Comparison of ENCODE assay signal across 18 cellular contexts in genomic region chr12:110168732-110169455, GRCh38. TPM values are rescaled to one million over a fixed set of nuclear protein-coding genes. Genes with fewer than 3 reads are reported as not detected.
DNase-seq lines count a peak whose midpoint lies in the region; ATAC-seq, FAIRE-seq and TF ChIP-seq lines count a peak whose summit lies in the region.
"Had no signal": no experiment of that assay in that cellular context is flagged by ENCODE, and none has a peak within 500 bp of the region (broad histone marks: within the 10 kb centered on the region; RNA-seq: fewer than 3 reads in every experiment).

No MANE protein-coding gene starts in this region.

- H3K36me3 ChIP-seq in HepG2 (replicated peaks in 1 of 2; ENCODE audit: control insufficient read depth in 1 of 2, insufficient read depth in 2 of 2, low read length in 2 of 2) (peaks cover 0 to 4% of the 10 kb centered on the region in 2 experiments; a peak in 1 of 5 replicates), right lobe of liver (no peaks in the 10 kb centered on the region), esophagus squamous epithelium (peaks cover 0 to 4% (median 0%) of the 10 kb centered on the region in 3 donors)

- H3K4me1 ChIP-seq in HepG2 (ENCODE audit: insufficient read depth, low read length) (no peaks in the 10 kb centered on the region), right lobe of liver (no peaks in the 10 kb centered on the region), esophagus squamous epithelium (peaks cover 0 to 7% (median 0%) of the 10 kb centered on the region in 3 donors)

- H2AFZ ChIP-seq in HepG2 (ENCODE audit: low read length): no peak overlapping the region

- H3K9me3 Mint-ChIP-seq in WTC11: peaks cover 5% of the 10 kb centered on the region
- H3K9me3 Mint-ChIP-seq in progenitor cell of endocrine pancreas (ENCODE audit: low read depth): peaks cover 4% of the 10 kb centered on the region
- H3K9me3 Mint-ChIP-seq: CD4-positive, alpha-beta T cell had no signal

- no peak overlapping the region for H3K9ac ChIP-seq in HepG2 (ENCODE audit: insufficient read depth, low read depth, low read length)

- TF ChIP-seq CTCF in HepG2 (CRISPR knock-in tag; IDR thresholded peaks at IDR 0.05): no peak
- no peak for TF ChIP-seq CTCF in right lobe of liver (IDR thresholded peaks at IDR 0.05)
- no peak for TF ChIP-seq CTCF in WTC11 (IDR thresholded peaks at IDR 0.05)
- TF ChIP-seq CTCF in progenitor cell of endocrine pancreas (IDR thresholded peaks at IDR 0.05; ENCODE audit: unreplicated experiment): no peak
- no peak for TF ChIP-seq CTCF in esophagus squamous epithelium (IDR thresholded peaks at IDR 0.05)

- H3K4me3 ChIP-seq in HepG2 (replicated peaks in 1 of 3; ENCODE audit: insufficient read depth in 1 of 3, low read depth in 2 of 3, low read length in 3 of 3): no peak overlapping the region
- no peak overlapping the region for H3K4me3 ChIP-seq in right lobe of liver
- no peak overlapping the region for H3K4me3 ChIP-seq in esophagus squamous epithelium

- TF ChIP-seq POLR2A in HepG2 (IDR thresholded peaks at IDR 0.05; ENCODE audit: insufficient read depth in 1 of 2, low read depth in 2 of 2, low read length in 2 of 2) (no peak), right lobe of liver (IDR thresholded peaks at IDR 0.05) (no peak), esophagus squamous epithelium (IDR thresholded peaks at IDR 0.05) (no peak)

- no peak for FAIRE-seq in HepG2 (lab: Jason Lieb, UNC)
- FAIRE-seq: D721Med, G401.6, GM12891, H1 had no signal

- TF ChIP-seq RAD21 in HepG2 (CRISPR knock-in tag; IDR thresholded peaks at IDR 0.05): no peak

- CTCF ChIA-PET in HepG2 (lab: Yijun Ruan, JAX; ENCODE audit: low intra/inter-chr PET ratio, low total read pairs) (no interaction called here), WTC11 (lab: Charles Lee) (no interaction called here)

- ATAC-seq in HepG2: no peak
- no peak for ATAC-seq in right lobe of liver
- ATAC-seq in WTC11: no peak
- ATAC-seq in GM18858 (IDR thresholded peaks at IDR 0.05; ENCODE audit: unreplicated experiment): no peak
- no peak for ATAC-seq in GM21526 (IDR thresholded peaks at IDR 0.05; ENCODE audit: low FRiP score, unreplicated experiment)

- no peak for TF ChIP-seq EP300 in HepG2 (IDR thresholded peaks at IDR 0.05; ENCODE audit: low read depth in 2 of 2, low read length in 2 of 2)
- no peak for TF ChIP-seq EP300 in HepG2 (CRISPR knock-in tag; IDR thresholded peaks at IDR 0.05; ENCODE audit: borderline replicate concordance)

- H3K9me3 ChIP-seq in HepG2 (ENCODE audit: low read length) (no peaks in the 10 kb centered on the region), right lobe of liver (no peaks in the 10 kb centered on the region), esophagus squamous epithelium (no peaks in the 10 kb centered on the region)
- H3K9me3 ChIP-seq: Caco-2 had no signal

- H4K20me1 ChIP-seq in HepG2 (ENCODE audit: insufficient read depth, low read length): no peaks in the 10 kb centered on the region

- in situ Hi-C loops in HepG2 (cut with HindIII; ENCODE audit: extremely low pct_ligation_motif_present, low pct_unique_long_range_greater_than_20kb): no loop called here

- 91% methylated on average over 3 of the region's 3 CpGs for WGBS in HepG2 (ENCODE audit: low lambda C conversion rate)
- 96% methylated on average over 3 of the region's 3 CpGs for WGBS in right lobe of liver (ENCODE audit: insufficient coverage, low coverage, low lambda C conversion rate, missing lambda C conversion rate)
- 83 to 84% methylated on average over 3 of the region's 3 CpGs for WGBS in esophagus squamous epithelium, 2 donors

- no peak overlapping the region for H3K4me2 ChIP-seq in HepG2 (ENCODE audit: low read depth, low read length)

- H3K79me2 ChIP-seq in HepG2 (ENCODE audit: insufficient read depth, low read length): no peaks in the 10 kb centered on the region

- H3K4me3 Mint-ChIP-seq in WTC11 (no peak overlapping the region), progenitor cell of endocrine pancreas (ENCODE audit: low read depth) (no peak overlapping the region)
- H3K4me3 Mint-ChIP-seq: B cell; CD4-positive, alpha-beta T cell; H9 had no signal

- no peak overlapping the region for H3K27ac ChIP-seq in HepG2 (ENCODE audit: extremely low read length, insufficient read depth, low read length)
- H3K27ac ChIP-seq in right lobe of liver: no peak overlapping the region
- H3K27ac ChIP-seq in esophagus squamous epithelium: no peak overlapping the region
- H3K27ac ChIP-seq: 22Rv1, C4-2B had no signal

- H3K27me3 Mint-ChIP-seq in WTC11 (ENCODE audit: low read depth) (no peaks in the 10 kb centered on the region), progenitor cell of endocrine pancreas (no peaks in the 10 kb centered on the region)
- H3K27me3 Mint-ChIP-seq: B cell; CD4-positive, alpha-beta T cell had no signal

- H3K27me3 ChIP-seq in HepG2 (ENCODE audit: control insufficient read depth in 1 of 2, insufficient read depth in 2 of 2, low read length in 2 of 2) (no peaks in the 10 kb centered on the region), right lobe of liver (no peaks in the 10 kb centered on the region), esophagus squamous epithelium (no peaks in the 10 kb centered on the region)

- DNase-seq in HepG2 (ENCODE audit: low spot score) (no peak), right lobe of liver (no peak), WTC11 (ENCODE audit: low spot score) (no peak), progenitor cell of endocrine pancreas (ENCODE audit: low spot score, unreplicated experiment) (no peak), amniotic stem cell (lab: John Stamatoyannopoulos, UW) (no peak), esophagus squamous epithelium (lab: John Stamatoyannopoulos, UW) (no peak)
- DNase-seq: Caco-2; CD4-positive, alpha-beta T cell; H9 had no signal

- H3K4me1 Mint-ChIP-seq in WTC11 (peaks cover 17% of the 10 kb centered on the region), progenitor cell of endocrine pancreas (ENCODE audit: low read depth) (no peaks in the 10 kb centered on the region)

- POLR2A ChIA-PET in HepG2 (lab: Yijun Ruan, JAX) (no interaction called here), WTC11 (lab: Charles Lee) (interaction anchor here (0.5 kb wide), 1 partner anchor 25 kb away, joined by 3 read pairs; no protein-coding TSS in a partner anchor)

- H3K36me3 Mint-ChIP-seq in WTC11 (peaks cover 11% of the 10 kb centered on the region), progenitor cell of endocrine pancreas (ENCODE audit: insufficient read depth) (peaks cover 43% of the 10 kb centered on the region)

- intact Hi-C loops in HepG2 (cut with micrococcal nuclease; ENCODE audit: unreplicated experiment) (no loop called here), right lobe of liver (cut with DNase I) (no loop called here), esophagus squamous epithelium (cut with DNase I) (no loop called here)

- H3K27ac Mint-ChIP-seq in WTC11 (0 out of 2 replicates have a peak overlapping the region, but pooled peaks have one; percentile 27), progenitor cell of endocrine pancreas (peak overlapping the region; percentile 17)
- H3K27ac Mint-ChIP-seq: B cell; CD4-positive, alpha-beta T cell had no signal

- no TSS peak for BruUV-seq in HepG2 (replicated peaks; lab: Mats Ljungman, UMichigan)

TF ChIP-seq in HepG2, 621 proteins besides CTCF, POLR2A, EP300 and RAD21:
- TF ChIP-seq ZBTB3 (CRISPR knock-in tag; IDR thresholded peaks at IDR 0.05; ENCODE audit: borderline replicate concordance, low read depth) (no peak), HNRNPK (IDR thresholded peaks at IDR 0.05; ENCODE audit: low read depth, low read length, poor library complexity, severe bottlenecking) (peak; percentile 11)

TF ChIP-seq in WTC11, 78 proteins besides CTCF, POLR2A, EP300 and RAD21 (continues in another document):
- TF ChIP-seq MXD4 (CRISPR knock-in tag; IDR thresholded peaks at IDR 0.05; ENCODE audit: borderline replicate concordance) (no peak), SOX15 (CRISPR knock-in tag; IDR thresholded peaks at IDR 0.05) (no peak)

RNA-seq across cellular contexts. Expression of gene IFT81, which starts 44.7 kb away (rescaled TPM):
- total RNA-seq in HepG2 (2016; rRNA removed; fragmentation: Illumina TruSeq; extraction: Trizol) (13.0 and 13.3 TPM in 2 replicates), right lobe of liver (1 to 10 TPM; 1.3 to 5.1 (median 2.5) TPM), WTC11 (2021) (9.3 to 10.5 TPM (median 10.4 TPM) in 3 replicates), progenitor cell of endocrine pancreas (46.1 and 48.7 TPM in 2 replicates), esophagus squamous epithelium (10 to 100 TPM in 1 of 4 donors, 1 to 10 TPM in 3; 3.6 to 12.6 (median 7.2) TPM)
- total RNA-seq in HepG2 (2016; cell fraction: cytosol; rRNA removed; fragmentation: Illumina TruSeq; extraction: Trizol; ENCODE audit: low read depth): 11.0 and 12.4 TPM in 2 replicates
- total RNA-seq in HepG2 (2016; cell fraction: insoluble cytoplasmic fraction; rRNA removed; fragmentation: Illumina TruSeq; extraction: Trizol): 11.7 and 13.4 TPM in 2 replicates
- total RNA-seq in HepG2 (2016; cell fraction: membrane; rRNA removed; fragmentation: Illumina TruSeq; extraction: Trizol): 6.8 and 7.4 TPM in 2 replicates
- 15.0 and 16.9 TPM in 2 replicates for total RNA-seq in HepG2 (2016; cell fraction: nucleus; rRNA removed; fragmentation: Illumina TruSeq; extraction: Trizol)
- 3.1 and 4.2 TPM in 2 replicates for polyA plus RNA-seq in HepG2 (2011; rRNA removed)
- polyA plus RNA-seq in HepG2 (2011; cell fraction: cytosol; rRNA removed): 1.2 and 1.5 TPM in 2 replicates
- polyA plus RNA-seq in HepG2 (2011; cell fraction: nucleus; rRNA removed): 7.0 and 7.1 TPM in 2 replicates
- 4.5 and 5.3 TPM in 2 replicates for polyA plus RNA-seq in HepG2 (2012)
- 0.58 and 0.62 TPM in 2 replicates for polyA plus RNA-seq in HepG2 (2016; cell fraction: cytosol; fragmentation: Illumina TruSeq; extraction: Trizol; ENCODE audit: low read depth)
- 11.3 and 11.5 TPM in 2 replicates for polyA plus RNA-seq in HepG2 (2016; cell fraction: insoluble cytoplasmic fraction; fragmentation: Illumina TruSeq; extraction: Trizol; ENCODE audit: low read depth)
- 1.2 and 1.8 TPM in 2 replicates for polyA plus RNA-seq in HepG2 (2016; cell fraction: membrane; fragmentation: Illumina TruSeq; extraction: Trizol; ENCODE audit: low read depth)
- polyA plus RNA-seq in HepG2 (2016; cell fraction: nucleus; fragmentation: Illumina TruSeq; extraction: Trizol; ENCODE audit: insufficient read depth, low read depth): 21.3 and 21.4 TPM in 2 replicates
- polyA minus RNA-seq in HepG2 (2011; rRNA and poly(A)+ RNA removed; ENCODE audit: low replicate concordance): 1.5 and 2.3 TPM in 2 replicates
- polyA minus RNA-seq in HepG2 (2011; cell fraction: cytosol; rRNA and poly(A)+ RNA removed): 3.5 and 4.3 TPM in 2 replicates
- 13.3 and 14.9 TPM in 2 replicates for polyA minus RNA-seq in HepG2 (2011; cell fraction: nucleus; rRNA and poly(A)+ RNA removed)
